Comparison of ENCODE assay signal across 22 cellular contexts in the genomic region with DNA sequence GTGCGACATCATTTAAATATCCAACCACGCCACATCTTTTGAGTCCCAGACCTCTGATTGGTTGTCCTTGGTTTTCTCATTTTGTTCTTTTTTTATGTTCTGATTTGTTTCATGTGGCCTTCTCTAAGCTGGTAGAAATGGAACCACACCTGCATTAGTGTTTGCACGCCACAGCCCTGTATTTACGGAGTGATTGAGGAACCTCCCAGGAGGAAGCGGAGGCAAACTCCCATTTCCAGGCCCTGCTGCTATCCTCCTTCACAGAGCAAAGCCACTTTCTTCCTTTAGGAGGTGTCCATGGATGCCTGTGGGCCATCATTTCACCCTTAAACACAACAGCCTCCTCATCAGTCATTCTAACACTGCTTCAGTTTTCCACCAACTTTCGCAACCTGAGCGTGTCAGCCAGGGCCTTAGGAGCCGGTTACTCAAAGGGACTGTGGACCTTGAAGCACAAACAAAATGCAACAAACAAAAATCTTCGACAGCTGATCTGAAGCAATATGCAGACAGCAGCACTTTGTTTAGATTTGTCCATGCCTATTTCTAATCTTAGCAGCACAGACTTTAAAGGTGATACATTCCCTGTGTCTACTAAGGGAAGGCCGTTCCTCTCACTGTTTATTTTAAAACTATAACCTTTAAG.
DNase-seq lines count a peak whose midpoint lies in the region; ATAC-seq and TF ChIP-seq lines count a peak whose summit lies in the region.
"Had no signal": no experiment of that assay in that cellular context is flagged by ENCODE, and none has a peak within 500 bp of the region (broad histone marks: within the 10 kb centered on the region; RNA-seq: fewer than 3 reads in every experiment).

No MANE protein-coding gene starts in this region.

- no peak for TF ChIP-seq POLR2A in breast epithelium (IDR thresholded peaks at IDR 0.05)

- H3K4me3 Mint-ChIP-seq in MCF 10A (ENCODE audit: unreplicated experiment) = no peak overlapping the region
- no peak overlapping the region for H3K4me3 Mint-ChIP-seq in activated CD8-positive, alpha-beta T cell treated with anti-CD3 and anti-CD28 coated beads for 36 hours
- H3K4me3 Mint-ChIP-seq: CD4-positive, CD25-positive, alpha-beta regulatory T cell; H9 had no signal

- H3K36me3 ChIP-seq in breast epithelium (no peaks in the 10 kb centered on the region), hepatocyte (replicated peaks; ENCODE audit: insufficient read depth, low read depth) (no peaks in the 10 kb centered on the region), mucosa of descending colon (ENCODE audit: low read depth) (no peaks in the 10 kb centered on the region)
- H3K36me3 ChIP-seq: SJSA1 had no signal

- intact Hi-C loops in MCF 10A (cut with micrococcal nuclease) = no loop called here
- intact Hi-C loops in breast epithelium (cut with DNase I; ENCODE audit: low total_unique reads) = no loop called here
- intact Hi-C loops in mucosa of descending colon (cut with DNase I, micrococcal nuclease) = no loop called here
- intact Hi-C loops in activated CD8-positive, alpha-beta T cell treated with anti-CD3 and anti-CD28 coated beads for 36 hours (cut with micrococcal nuclease) = no loop called here

- H4K20me1 ChIP-seq in hepatocyte (ENCODE audit: insufficient read depth, poor library complexity, severe bottlenecking) = no peaks in the 10 kb centered on the region

- H2AFZ ChIP-seq in hepatocyte = no peak overlapping the region
- H2AFZ ChIP-seq: GM23248, PC-9 had no signal

- no peak overlapping the region for H3K27ac Mint-ChIP-seq in MCF 10A (ENCODE audit: low read depth, unreplicated experiment)
- H3K27ac Mint-ChIP-seq in activated CD8-positive, alpha-beta T cell treated with anti-CD3 and anti-CD28 coated beads for 36 hours = no peak overlapping the region
- H3K27ac Mint-ChIP-seq: CD4-positive, CD25-positive, alpha-beta regulatory T cell had no signal

- no peaks in the 10 kb centered on the region for H3K9me3 Mint-ChIP-seq in MCF 10A (ENCODE audit: unreplicated experiment)
- no peaks in the 10 kb centered on the region for H3K9me3 Mint-ChIP-seq in activated CD8-positive, alpha-beta T cell treated with anti-CD3 and anti-CD28 coated beads for 36 hours
- H3K9me3 Mint-ChIP-seq: H9 had no signal

- CTCF ChIA-PET in MCF 10A (lab: Yijun Ruan, JAX) = interaction anchor here (0.7 kb wide), 1 partner anchor 821 kb away, joined by 3 read pairs; no protein-coding TSS in a partner anchor
- CTCF ChIA-PET in activated CD8-positive, alpha-beta T cell treated with anti-CD3 and anti-CD28 coated beads for 36 hours (lab: Charles Lee) = interaction anchor here (0.6 kb wide), 1 partner anchor 51 kb away, joined by 3 read pairs; no protein-coding TSS in a partner anchor

- H3K4me1 Mint-ChIP-seq in MCF 10A (ENCODE audit: insufficient read depth, unreplicated experiment) = no peaks in the 10 kb centered on the region
- no peaks in the 10 kb centered on the region for H3K4me1 Mint-ChIP-seq in activated CD8-positive, alpha-beta T cell treated with anti-CD3 and anti-CD28 coated beads for 36 hours (ENCODE audit: low read depth)
- H3K4me1 Mint-ChIP-seq: CD4-positive, CD25-positive, alpha-beta regulatory T cell had no signal

- H3K27ac ChIP-seq in breast epithelium (no peak overlapping the region), hepatocyte (no peak overlapping the region)
- H3K27ac ChIP-seq: GM23248, PC-9, SJSA1 had no signal

- POLR2A ChIA-PET in MCF 10A (lab: Yijun Ruan, JAX) = no interaction called here
- POLR2A ChIA-PET in activated CD8-positive, alpha-beta T cell treated with anti-CD3 and anti-CD28 coated beads for 36 hours (lab: Charles Lee) = interaction anchor here (1.1 kb wide), 1 partner anchor 8 kb away, joined by 3 read pairs; no protein-coding TSS in a partner anchor

- no peaks in the 10 kb centered on the region for H3K9me2 ChIP-seq in hepatocyte (replicated peaks; ENCODE audit: insufficient read depth)

- H3K79me2 ChIP-seq in hepatocyte = no peaks in the 10 kb centered on the region

- H3K4me1 ChIP-seq in breast epithelium (no peaks in the 10 kb centered on the region), hepatocyte (ENCODE audit: insufficient read depth) (no peaks in the 10 kb centered on the region), mucosa of descending colon (ENCODE audit: low read depth) (no peaks in the 10 kb centered on the region)
- H3K4me1 ChIP-seq: SJSA1 had no signal

- in situ Hi-C loops in G401 (cut with HindIII; ENCODE audit: low sequenced_read_pairs) = no loop called here

- no peaks in the 10 kb centered on the region for H3K36me3 Mint-ChIP-seq in MCF 10A (ENCODE audit: insufficient read depth, unreplicated experiment)
- H3K36me3 Mint-ChIP-seq in activated CD8-positive, alpha-beta T cell treated with anti-CD3 and anti-CD28 coated beads for 36 hours (ENCODE audit: low read depth) = no peaks in the 10 kb centered on the region
- H3K36me3 Mint-ChIP-seq: CD4-positive, CD25-positive, alpha-beta regulatory T cell had no signal

- WGBS in hepatocyte (ENCODE audit: low lambda C conversion rate, missing lambda C conversion rate) = 80% methylated on average over 10 of the region's 10 CpGs

- DNase-seq in MCF 10A (ENCODE audit: unreplicated experiment) = peak; percentile 14
- DNase-seq in breast epithelium (ENCODE audit: low spot score in 2 of 2) = no peak
- peak; percentile 13 for DNase-seq in hepatocyte (ENCODE audit: low spot score)
- DNase-seq in mucosa of descending colon = peak in 1 of 3 donors; percentile 30
- no peak for DNase-seq in NCI-H2196 treated with DMSO at 0.1 percent for 48 hours (lab: John Stamatoyannopoulos, UW; ENCODE audit: unreplicated experiment)
- no peak for DNase-seq in G401 (ENCODE audit: low spot score)
- no peak for DNase-seq in CD1c-positive myeloid dendritic cell (ENCODE audit: extremely low spot score)
- DNase-seq in activated CD8-positive, alpha-beta T cell treated with anti-CD3 and anti-CD28 coated beads for 36 hours = no peak
- DNase-seq: 8988T; CD4-positive, CD25-positive, alpha-beta regulatory T cell; DMS153; GM23248; H9; NCI-H1092 treated with DMSO at 0.1 percent for 48 hours; NCI-H1436; NCI-H187; NCI-H2171 treated with DMSO at 0.1 percent for 48 hours; NCI-H524; NCI-H82; PC-9; Right ventricle myocardium superior had no signal

- H3K4me3 ChIP-seq in breast epithelium = no peak overlapping the region
- H3K4me3 ChIP-seq in hepatocyte = no peak overlapping the region
- no peak overlapping the region for H3K4me3 ChIP-seq in mucosa of descending colon
- H3K4me3 ChIP-seq: GM23248, PC-9, SJSA1 had no signal

- TF ChIP-seq CTCF in MCF 10A (IDR thresholded peaks at IDR 0.05; ENCODE audit: unreplicated experiment) = no peak
- TF ChIP-seq CTCF in breast epithelium (IDR thresholded peaks at IDR 0.05) = no peak
- no peak for TF ChIP-seq CTCF in hepatocyte (IDR thresholded peaks at IDR 0.05; ENCODE audit: poor library complexity)
- no peak for TF ChIP-seq CTCF in mucosa of descending colon (IDR thresholded peaks at IDR 0.05)
- no peak for TF ChIP-seq CTCF in activated CD8-positive, alpha-beta T cell treated with anti-CD3 and anti-CD28 coated beads for 36 hours (IDR thresholded peaks at IDR 0.05)

- H3K27me3 Mint-ChIP-seq in MCF 10A (ENCODE audit: insufficient read depth, unreplicated experiment) = no peaks in the 10 kb centered on the region
- H3K27me3 Mint-ChIP-seq in activated CD8-positive, alpha-beta T cell treated with anti-CD3 and anti-CD28 coated beads for 36 hours = no peaks in the 10 kb centered on the region
- H3K27me3 Mint-ChIP-seq: CD4-positive, CD25-positive, alpha-beta regulatory T cell had no signal

- H3K27me3 ChIP-seq in breast epithelium = peaks cover 0 to 6% of the 10 kb centered on the region in 2 donors
- H3K27me3 ChIP-seq in hepatocyte = no peaks in the 10 kb centered on the region
- H3K27me3 ChIP-seq: SJSA1 had no signal

- no peaks in the 10 kb centered on the region for H3K9me3 ChIP-seq in breast epithelium
- H3K9me3 ChIP-seq in hepatocyte (ENCODE audit: low read depth) = no peaks in the 10 kb centered on the region
- H3K9me3 ChIP-seq in mucosa of descending colon = no peaks in the 10 kb centered on the region
- H3K9me3 ChIP-seq: SJSA1 had no signal

- no peak overlapping the region for H3K4me2 ChIP-seq in hepatocyte
- H3K4me2 ChIP-seq: PC-9 had no signal

- no TSS peak for BruUV-seq in MCF 10A (replicated peaks; lab: Mats Ljungman, UMichigan)

- peak; percentile 87 for ATAC-seq in mucosa of descending colon
- ATAC-seq in activated CD8-positive, alpha-beta T cell treated with anti-CD3 and anti-CD28 coated beads for 36 hours = no peak

Comparison
In these comparisons a context has a peak if more than half of its experiments do, and no peak if none do; other contexts are left out.
1. DNase-seq: peak in MCF 10A (single experiment) and hepatocyte (single experiment); none in breast epithelium (0 of 2), NCI-H2196 treated with DMSO at 0.1 percent for 48 hours (single experiment), G401 (single experiment), CD1c-positive myeloid dendritic cell (single experiment) and activated CD8-positive, alpha-beta T cell treated with anti-CD3 and anti-CD28 coated beads for 36 hours (single experiment).